ENCODE assay signal across 24 cellular contexts in the genomic region with DNA sequence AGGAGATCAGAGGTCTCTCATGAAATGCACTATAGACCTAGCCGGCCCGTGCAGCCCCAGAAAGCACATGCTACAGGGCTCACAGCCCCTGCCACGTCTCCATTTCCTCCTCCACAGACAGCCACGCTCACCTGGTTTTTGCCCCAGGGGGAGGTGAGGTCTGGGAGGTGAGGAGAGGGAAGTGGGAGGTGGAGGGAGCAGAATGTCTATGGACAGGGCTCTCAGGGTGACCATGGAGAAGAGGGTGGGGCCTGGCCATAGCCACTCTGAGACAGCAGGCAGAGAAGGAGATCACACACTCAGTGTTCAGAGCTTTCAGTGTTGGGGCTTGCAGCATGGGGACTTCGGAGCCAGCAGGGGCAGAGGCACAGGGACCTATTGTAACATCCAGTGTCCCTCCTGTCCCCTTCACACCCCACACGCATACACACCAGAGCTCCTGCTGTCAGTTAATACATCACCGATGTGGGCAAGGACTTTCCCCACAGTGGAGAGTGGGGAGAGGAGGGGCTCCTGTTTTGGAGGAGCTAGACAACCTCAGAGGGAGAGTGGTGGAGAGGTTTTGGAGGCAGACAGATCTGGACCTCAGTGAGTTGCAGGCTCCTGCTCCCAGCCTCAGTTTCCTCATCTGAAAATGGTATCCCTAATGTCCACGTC. TPM values are rescaled to one million over a fixed set of nuclear protein-coding genes. Genes with fewer than 3 reads are reported as not detected.
DNase-seq lines count a peak whose midpoint lies in the region; ATAC-seq lines count a peak whose summit lies in the region.
"Had no signal": no experiment of that assay in that cellular context is flagged by ENCODE, and none has a peak within 500 bp of the region (broad histone marks: within the 10 kb centered on the region; RNA-seq: fewer than 3 reads in every experiment).

No MANE protein-coding gene starts in this region.

- intact Hi-C loops in left ventricle myocardium superior (cut with micrococcal nuclease) (no loop called here), Right ventricle myocardium inferior (cut with DNase I) (no loop called here)
- intact Hi-C loops in dendritic cell treated with granulocyte-macrophage colony-stimulating factor and Interleukin-4, amounts not matched to agents 40 ng/mL and 50 ng/mL, for 4 days (cut with micrococcal nuclease), result no loop called here

- H3K9me3 Mint-ChIP-seq in dendritic cell treated with granulocyte-macrophage colony-stimulating factor and Interleukin-4, amounts not matched to agents 40 ng/mL and 50 ng/mL, for 4 days, result no peaks in the 10 kb centered on the region
- H3K9me3 Mint-ChIP-seq: activated CD4-positive, alpha-beta T cell treated with anti-CD3 and anti-CD28 coated beads, Interleukin-2, amount 10 ng/mL, durations not matched to agents 7 days and 5 days; activated naive CD8-positive, alpha-beta T cell treated with anti-CD3 and anti-CD28 coated beads, Interleukin-2, amount 10 ng/mL, durations not matched to agents 7 days and 5 days; activated T-helper 2 cell treated with anti-CD3 and anti-CD28 coated beads, Interferon-gamma antibody, Interleukin-2, Interleukin-4, amounts not matched to agents 10 μg/mL and 5 μg/mL and 100 μg/mL, durations not matched to agents 14 hours and 24 hours and 36 hours; CD4-positive, CD25-positive, alpha-beta regulatory T cell; mesothelial cell of epicardium; natural killer cell treated with Interleukin-12 subunit alpha and Interleukin-12 subunit beta and Interleukin-15 and Interleukin-18, amount 100 ng/mL, for 72 hours; T-helper 1 cell treated with Interleukin-12 subunit alpha and Interleukin-12 subunit beta and Interleukin-4 antibody, amounts not matched to agents 30 μg/mL and 1 μg/mL, for 36 hours had no signal

- H3K4me1 Mint-ChIP-seq in dendritic cell treated with granulocyte-macrophage colony-stimulating factor and Interleukin-4, amounts not matched to agents 40 ng/mL and 50 ng/mL, for 4 days (ENCODE audit: low read depth), result peaks cover 99% of the 10 kb centered on the region
- H3K4me1 Mint-ChIP-seq: activated CD4-positive, alpha-beta T cell treated with anti-CD3 and anti-CD28 coated beads, Interleukin-2, amount 10 ng/mL, durations not matched to agents 7 days and 5 days; CD4-positive, CD25-positive, alpha-beta regulatory T cell; mesothelial cell of epicardium had no signal

- no peaks in the 10 kb centered on the region for H3K27me3 Mint-ChIP-seq in dendritic cell treated with granulocyte-macrophage colony-stimulating factor and Interleukin-4, amounts not matched to agents 40 ng/mL and 50 ng/mL, for 4 days

- peaks cover 96% of the 10 kb centered on the region for H3K36me3 Mint-ChIP-seq in dendritic cell treated with granulocyte-macrophage colony-stimulating factor and Interleukin-4, amounts not matched to agents 40 ng/mL and 50 ng/mL, for 4 days (ENCODE audit: low read depth)
- H3K36me3 Mint-ChIP-seq: activated naive CD8-positive, alpha-beta T cell treated with anti-CD3 and anti-CD28 coated beads, Interleukin-2, amount 10 ng/mL, durations not matched to agents 7 days and 5 days; CD4-positive, CD25-positive, alpha-beta regulatory T cell; mesothelial cell of epicardium; natural killer cell treated with Interleukin-12 subunit alpha and Interleukin-12 subunit beta and Interleukin-15 and Interleukin-18, amount 100 ng/mL, for 72 hours had no signal

- H3K4me3 Mint-ChIP-seq in dendritic cell treated with granulocyte-macrophage colony-stimulating factor and Interleukin-4, amounts not matched to agents 40 ng/mL and 50 ng/mL, for 4 days, result no peak overlapping the region
- H3K4me3 Mint-ChIP-seq: activated CD4-positive, alpha-beta T cell treated with anti-CD3 and anti-CD28 coated beads, Interleukin-2, amount 10 ng/mL, durations not matched to agents 7 days and 5 days; activated naive CD8-positive, alpha-beta T cell treated with anti-CD3 and anti-CD28 coated beads, Interleukin-2, amount 10 ng/mL, durations not matched to agents 7 days and 5 days; CD4-positive, CD25-positive, alpha-beta regulatory T cell; mesothelial cell of epicardium; natural killer cell treated with Interleukin-12 subunit alpha and Interleukin-12 subunit beta and Interleukin-15 and Interleukin-18, amount 100 ng/mL, for 72 hours; T-helper 1 cell treated with Interleukin-12 subunit alpha and Interleukin-12 subunit beta and Interleukin-4 antibody, amounts not matched to agents 30 μg/mL and 1 μg/mL, for 36 hours had no signal

- peak overlapping the region; percentile 5 for H3K27ac Mint-ChIP-seq in dendritic cell treated with granulocyte-macrophage colony-stimulating factor and Interleukin-4, amounts not matched to agents 40 ng/mL and 50 ng/mL, for 4 days
- H3K27ac Mint-ChIP-seq: activated CD4-positive, alpha-beta T cell treated with anti-CD3 and anti-CD28 coated beads, Interleukin-2, amount 10 ng/mL, durations not matched to agents 7 days and 5 days; activated naive CD8-positive, alpha-beta T cell treated with anti-CD3 and anti-CD28 coated beads, Interleukin-2, amount 10 ng/mL, durations not matched to agents 7 days and 5 days; activated T-helper 2 cell treated with anti-CD3 and anti-CD28 coated beads, Interferon-gamma antibody, Interleukin-2, Interleukin-4, amounts not matched to agents 10 μg/mL and 5 μg/mL and 100 μg/mL, durations not matched to agents 14 hours and 24 hours and 36 hours; CD4-positive, CD25-positive, alpha-beta regulatory T cell; mesothelial cell of epicardium; natural killer cell treated with Interleukin-12 subunit alpha and Interleukin-12 subunit beta and Interleukin-15 and Interleukin-18, amount 100 ng/mL, for 72 hours; T-helper 1 cell treated with Interleukin-12 subunit alpha and Interleukin-12 subunit beta and Interleukin-4 antibody, amounts not matched to agents 30 μg/mL and 1 μg/mL, for 36 hours had no signal

- ATAC-seq in left ventricle myocardium superior, result peak; percentile 21
- no peak for ATAC-seq in Right ventricle myocardium inferior
- ATAC-seq in HG02678 (IDR thresholded peaks at IDR 0.05; ENCODE audit: unreplicated experiment), result peak; percentile 70
- no peak for ATAC-seq in GM21367 (IDR thresholded peaks at IDR 0.05; ENCODE audit: unreplicated experiment)
- no peak for ATAC-seq in GM18520 (IDR thresholded peaks at IDR 0.05; ENCODE audit: unreplicated experiment)
- ATAC-seq: body of pancreas; natural killer cell treated with Interleukin-12 subunit alpha and Interleukin-12 subunit beta and Interleukin-15 and Interleukin-18, amount 100 ng/mL, for 72 hours; Panc1 had no signal

- DNase-seq in left ventricle myocardium superior (no peak), Right ventricle myocardium inferior (ENCODE audit: missing footprints) (no peak), SHP77 (lab: John Stamatoyannopoulos, UW) (no peak), GM19240 (ENCODE audit: insufficient read length, low spot score) (no peak)
- DNase-seq: activated CD4-positive, alpha-beta T cell treated with anti-CD3 and anti-CD28 coated beads, Interleukin-2, amount 10 ng/mL, durations not matched to agents 7 days and 5 days; activated CD8-positive, alpha-beta memory T cell treated with anti-CD3 and anti-CD28 coated beads, Interleukin-2, amount 50 U/mL, for 4 hours; activated naive CD8-positive, alpha-beta T cell treated with anti-CD3 and anti-CD28 coated beads, Interleukin-2, amount 10 ng/mL, durations not matched to agents 7 days and 5 days; body of pancreas; CD4-positive, CD25-positive, alpha-beta regulatory T cell; HCEC 1CT; IMR-90; NCI-H1436; NCI-H82; sigmoid colon had no signal

RNA-seq across cellular contexts. Expression of a gene that starts 14.4 kb away (rescaled TPM):
- 1.6 TPM for total RNA-seq in left ventricle myocardium superior
- 2.5 TPM for total RNA-seq in Right ventricle myocardium inferior
- total RNA-seq: IMR-90, MCF 10A had no signal

Comparison
In these comparisons a context has a peak if more than half of its experiments do, and no peak if none do; other contexts are left out.
1. ATAC-seq: peak in left ventricle myocardium superior (single experiment) and HG02678 (single experiment); none in Right ventricle myocardium inferior (single experiment), GM21367 (single experiment) and GM18520 (single experiment).